In the genomic region with DNA sequence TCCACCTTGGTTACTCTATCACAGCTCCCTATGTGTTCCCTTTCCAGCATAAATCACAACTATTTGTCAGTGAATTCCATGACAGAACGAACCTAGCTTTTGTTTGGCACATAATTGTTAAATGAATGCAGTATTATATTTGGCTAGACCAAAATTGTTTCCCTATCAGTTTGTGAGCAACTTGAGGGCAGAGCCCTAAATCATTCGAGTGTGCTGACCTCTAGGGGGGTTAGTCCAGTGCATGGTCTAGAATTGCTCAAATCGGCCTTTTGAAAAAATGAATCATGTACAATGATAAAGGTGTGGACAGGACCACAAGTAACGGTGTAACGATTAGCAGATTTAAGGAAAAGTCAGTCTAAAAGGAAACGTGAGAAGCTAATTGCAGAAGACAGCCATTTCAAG, we compare ENCODE assay signal across 8 cellular contexts. TPM values are rescaled to one million over a fixed set of nuclear protein-coding genes. Genes with fewer than 3 reads are reported as not detected.
DNase-seq lines count a peak whose midpoint lies in the region; ATAC-seq and TF ChIP-seq lines count a peak whose summit lies in the region.

No MANE protein-coding gene starts in this region.

- DNase-seq in fibroblast of pulmonary artery (ENCODE audit: low read depth): no peak
- DNase-seq in sigmoid colon: no peak
- no peak for DNase-seq in LoVo (ENCODE audit: low spot score)
- DNase-seq in activated gamma-delta T cell treated with Interleukin-2 at 50 U/mL for 16 hours: no peak
- DNase-seq in NCI-H69 (lab: John Stamatoyannopoulos, UW): no peak

- H3K4me1 ChIP-seq in sigmoid colon: peaks cover 0 to 33% (median 27%) of the 10 kb centered on the region in 4 donors

- no peaks in the 10 kb centered on the region for H3K36me3 ChIP-seq in sigmoid colon

- no peak for TF ChIP-seq POLR2A in sigmoid colon (IDR thresholded peaks at IDR 0.05)

- peak overlapping the region; percentile 90 to 92 (median 91) for H3K27ac ChIP-seq in sigmoid colon

- H3K27me3 ChIP-seq in sigmoid colon: no peaks in the 10 kb centered on the region

- ATAC-seq in GM21528 (IDR thresholded peaks at IDR 0.05; ENCODE audit: low FRiP score, unreplicated experiment): peak; percentile 2
- peak; percentile 1; the same call in 1 of the 3 replicates for ATAC-seq in SK-N-SH treated with all-trans-retinoic acid at 6 μM for 48 hours
- ATAC-seq in GM19395 (IDR thresholded peaks at IDR 0.05; ENCODE audit: unreplicated experiment): no peak

- no peak for TF ChIP-seq EP300 in sigmoid colon (IDR thresholded peaks at IDR 0.05)

- TF ChIP-seq CTCF in fibroblast of pulmonary artery (IDR thresholded peaks at IDR 0.05; ENCODE audit: low read length, missing control alignments) (no peak), sigmoid colon (IDR thresholded peaks at IDR 0.05) (no peak)

- intact Hi-C loops in sigmoid colon (cut with DNase I): loop anchor here (2.0 to 5.0 kb wide), 2 partner anchors 16 to 330 kb away; a partner anchor contains a TSS

- H3K9me3 ChIP-seq in sigmoid colon: no peaks in the 10 kb centered on the region

- 60 to 75% methylated on average over 6 of the region's 6 CpGs for WGBS in sigmoid colon, 2 donors

- H3K4me3 ChIP-seq in fibroblast of pulmonary artery (replicated peaks; ENCODE audit: low read depth, low read length): peak overlapping the region; percentile 26
- peak overlapping the region; percentile 82 to 93 (median 86) for H3K4me3 ChIP-seq in sigmoid colon

TF ChIP-seq in SK-N-SH treated with all-trans-retinoic acid at 6 μM for 48 hours, 23 proteins besides CTCF, POLR2A, EP300 and RAD21:
- TF ChIP-seq ESRRG (CRISPR knock-in tag; IDR thresholded peaks at IDR 0.05) (no peak), ZFP30 (CRISPR knock-in tag; IDR thresholded peaks at IDR 0.05) (peak; percentile 31; the same call in 1 of the 2 replicates), ZNF565 (CRISPR knock-in tag; conservative IDR thresholded peaks at IDR 0.05; ENCODE audit: low read depth) (no peak), TCF4 (CRISPR knock-in tag; IDR thresholded peaks at IDR 0.05; ENCODE audit: borderline replicate concordance) (no peak), SNAI2 (CRISPR knock-in tag; IDR thresholded peaks at IDR 0.05) (0 out of 2 replicates have a peak, but pooled peaks have one; percentile 75), OSR1 (CRISPR knock-in tag; IDR thresholded peaks at IDR 0.05) (no peak), ZNF70 (CRISPR knock-in tag; IDR thresholded peaks at IDR 0.05) (no peak), BACH2 (CRISPR knock-in tag; IDR thresholded peaks at IDR 0.05; ENCODE audit: borderline replicate concordance) (no peak), CSDC2 (CRISPR knock-in tag; IDR thresholded peaks at IDR 0.05) (0 out of 2 replicates have a peak, but pooled peaks have one; percentile 65)
- TF ChIP-seq, protein P1, sequence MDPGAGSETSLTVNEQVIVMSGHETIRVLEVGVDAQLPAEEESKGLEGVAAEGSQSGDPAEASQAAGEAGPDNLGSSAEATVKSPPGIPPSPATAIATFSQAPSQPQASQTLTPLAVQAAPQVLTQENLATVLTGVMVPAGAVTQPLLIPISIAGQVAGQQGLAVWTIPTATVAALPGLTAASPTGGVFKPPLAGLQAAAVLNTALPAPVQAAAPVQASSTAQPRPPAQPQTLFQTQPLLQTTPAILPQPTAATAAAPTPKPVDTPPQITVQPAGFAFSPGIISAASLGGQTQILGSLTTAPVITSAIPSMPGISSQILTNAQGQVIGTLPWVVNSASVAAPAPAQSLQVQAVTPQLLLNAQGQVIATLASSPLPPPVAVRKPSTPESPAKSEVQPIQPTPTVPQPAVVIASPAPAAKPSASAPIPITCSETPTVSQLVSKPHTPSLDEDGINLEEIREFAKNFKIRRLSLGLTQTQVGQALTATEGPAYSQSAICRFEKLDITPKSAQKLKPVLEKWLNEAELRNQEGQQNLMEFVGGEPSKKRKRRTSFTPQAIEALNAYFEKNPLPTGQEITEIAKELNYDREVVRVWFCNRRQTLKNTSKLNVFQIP (CRISPR knock-in tag; IDR thresholded peaks at IDR 0.05; ENCODE audit: borderline replicate concordance, low read depth): 0 out of 2 replicates have a peak, but pooled peaks have one; percentile 10
- TF ChIP-seq, protein P2, sequence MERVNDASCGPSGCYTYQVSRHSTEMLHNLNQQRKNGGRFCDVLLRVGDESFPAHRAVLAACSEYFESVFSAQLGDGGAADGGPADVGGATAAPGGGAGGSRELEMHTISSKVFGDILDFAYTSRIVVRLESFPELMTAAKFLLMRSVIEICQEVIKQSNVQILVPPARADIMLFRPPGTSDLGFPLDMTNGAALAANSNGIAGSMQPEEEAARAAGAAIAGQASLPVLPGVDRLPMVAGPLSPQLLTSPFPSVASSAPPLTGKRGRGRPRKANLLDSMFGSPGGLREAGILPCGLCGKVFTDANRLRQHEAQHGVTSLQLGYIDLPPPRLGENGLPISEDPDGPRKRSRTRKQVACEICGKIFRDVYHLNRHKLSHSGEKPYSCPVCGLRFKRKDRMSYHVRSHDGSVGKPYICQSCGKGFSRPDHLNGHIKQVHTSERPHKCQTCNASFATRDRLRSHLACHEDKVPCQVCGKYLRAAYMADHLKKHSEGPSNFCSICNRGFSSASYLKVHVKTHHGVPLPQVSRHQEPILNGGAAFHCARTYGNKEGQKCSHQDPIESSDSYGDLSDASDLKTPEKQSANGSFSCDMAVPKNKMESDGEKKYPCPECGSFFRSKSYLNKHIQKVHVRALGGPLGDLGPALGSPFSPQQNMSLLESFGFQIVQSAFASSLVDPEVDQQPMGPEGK (CRISPR knock-in tag; IDR thresholded peaks at IDR 0.05; ENCODE audit: borderline replicate concordance): no peak
- TF ChIP-seq, protein P3, sequence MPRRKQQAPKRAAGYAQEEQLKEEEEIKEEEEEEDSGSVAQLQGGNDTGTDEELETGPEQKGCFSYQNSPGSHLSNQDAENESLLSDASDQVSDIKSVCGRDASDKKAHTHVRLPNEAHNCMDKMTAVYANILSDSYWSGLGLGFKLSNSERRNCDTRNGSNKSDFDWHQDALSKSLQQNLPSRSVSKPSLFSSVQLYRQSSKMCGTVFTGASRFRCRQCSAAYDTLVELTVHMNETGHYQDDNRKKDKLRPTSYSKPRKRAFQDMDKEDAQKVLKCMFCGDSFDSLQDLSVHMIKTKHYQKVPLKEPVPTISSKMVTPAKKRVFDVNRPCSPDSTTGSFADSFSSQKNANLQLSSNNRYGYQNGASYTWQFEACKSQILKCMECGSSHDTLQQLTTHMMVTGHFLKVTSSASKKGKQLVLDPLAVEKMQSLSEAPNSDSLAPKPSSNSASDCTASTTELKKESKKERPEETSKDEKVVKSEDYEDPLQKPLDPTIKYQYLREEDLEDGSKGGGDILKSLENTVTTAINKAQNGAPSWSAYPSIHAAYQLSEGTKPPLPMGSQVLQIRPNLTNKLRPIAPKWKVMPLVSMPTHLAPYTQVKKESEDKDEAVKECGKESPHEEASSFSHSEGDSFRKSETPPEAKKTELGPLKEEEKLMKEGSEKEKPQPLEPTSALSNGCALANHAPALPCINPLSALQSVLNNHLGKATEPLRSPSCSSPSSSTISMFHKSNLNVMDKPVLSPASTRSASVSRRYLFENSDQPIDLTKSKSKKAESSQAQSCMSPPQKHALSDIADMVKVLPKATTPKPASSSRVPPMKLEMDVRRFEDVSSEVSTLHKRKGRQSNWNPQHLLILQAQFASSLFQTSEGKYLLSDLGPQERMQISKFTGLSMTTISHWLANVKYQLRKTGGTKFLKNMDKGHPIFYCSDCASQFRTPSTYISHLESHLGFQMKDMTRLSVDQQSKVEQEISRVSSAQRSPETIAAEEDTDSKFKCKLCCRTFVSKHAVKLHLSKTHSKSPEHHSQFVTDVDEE (CRISPR knock-in tag; IDR thresholded peaks at IDR 0.05): 0 out of 2 replicates have a peak, but pooled peaks have one; percentile 52

RNA-seq across cellular contexts. Expression of a gene that starts 0.5 kb away (rescaled TPM):
- total RNA-seq in sigmoid colon: 10 to 100 TPM; 12.7 to 15.0 (median 13.8) TPM
- polyA plus RNA-seq in sigmoid colon: 10 to 100 TPM; 17.3 to 33.5 (median 30.0) TPM
